In genomic region chr18:32081881-32082280, GRCh38 we compare ENCODE assay signal across 19 cellular contexts. TPM values are rescaled to one million over a fixed set of nuclear protein-coding genes. Genes with fewer than 3 reads are reported as not detected.
"Had no signal": no experiment of that assay in that cellular context is flagged by ENCODE, and none has a peak within 500 bp of the region (broad histone marks: within the 10 kb centered on the region; RNA-seq: fewer than 3 reads in every experiment).

No MANE protein-coding gene starts in this region.

- H3K4me3 Mint-ChIP-seq: activated CD4-positive, alpha-beta T cell treated with anti-CD3 and anti-CD28 coated beads, Interleukin-2, amount 10 ng/mL, durations not matched to agents 7 days and 5 days; activated naive CD4-positive, alpha-beta T cell treated with anti-CD3 and anti-CD28 coated beads, Interleukin-2, amount 10 ng/mL, durations not matched to agents 7 days and 5 days; activated T-cell treated with anti-CD3 and anti-CD28 coated beads, Interleukin-2, amount 50 U/mL, for 4 hours; dendritic cell treated with granulocyte-macrophage colony-stimulating factor and Interleukin-4, amounts not matched to agents 40 ng/mL and 50 ng/mL, for 4 days; memory B cell; neural crest cell had no signal

- H3K4me3 ChIP-seq: ascending aorta, left ventricle myocardium inferior, right atrium auricular region, transverse colon, uterus had no signal

- H3K27me3 Mint-ChIP-seq: dendritic cell treated with granulocyte-macrophage colony-stimulating factor and Interleukin-4, amounts not matched to agents 40 ng/mL and 50 ng/mL, for 4 days; memory B cell; progenitor cell of endocrine pancreas had no signal

- H3K9me3 Mint-ChIP-seq: activated CD4-positive, alpha-beta T cell treated with anti-CD3 and anti-CD28 coated beads, Interleukin-2, amount 10 ng/mL, durations not matched to agents 7 days and 5 days; activated naive CD4-positive, alpha-beta T cell treated with anti-CD3 and anti-CD28 coated beads, Interleukin-2, amount 10 ng/mL, durations not matched to agents 7 days and 5 days; activated T-cell treated with anti-CD3 and anti-CD28 coated beads, Interleukin-2, amount 50 U/mL, for 4 hours; dendritic cell treated with granulocyte-macrophage colony-stimulating factor and Interleukin-4, amounts not matched to agents 40 ng/mL and 50 ng/mL, for 4 days; memory B cell had no signal

- H3K36me3 Mint-ChIP-seq: memory B cell had no signal

- H3K36me3 ChIP-seq: ascending aorta, left ventricle myocardium inferior, right atrium auricular region, transverse colon, uterus had no signal

- H3K27ac Mint-ChIP-seq: activated CD4-positive, alpha-beta T cell treated with anti-CD3 and anti-CD28 coated beads, Interleukin-2, amount 10 ng/mL, durations not matched to agents 7 days and 5 days; activated naive CD4-positive, alpha-beta T cell treated with anti-CD3 and anti-CD28 coated beads, Interleukin-2, amount 10 ng/mL, durations not matched to agents 7 days and 5 days; dendritic cell treated with granulocyte-macrophage colony-stimulating factor and Interleukin-4, amounts not matched to agents 40 ng/mL and 50 ng/mL, for 4 days; memory B cell; progenitor cell of endocrine pancreas had no signal

- H3K9me3 ChIP-seq: ascending aorta, right atrium auricular region, transverse colon, uterus had no signal

- ATAC-seq: activated T-cell treated with anti-CD3 and anti-CD28 coated beads, Interleukin-2, amount 50 U/mL, for 4 hours; stimulated activated naive CD8-positive, alpha-beta T cell treated with anti-CD3 and anti-CD28 coated beads, Interleukin-15, Interleukin-2, amounts not matched to agents 100 U/mL and 50 U/mL, for 24 hours had no signal

- H3K4me1 ChIP-seq: ascending aorta, uterus had no signal

- H3K27ac ChIP-seq: ascending aorta, left ventricle myocardium inferior, right atrium auricular region, transverse colon, uterus had no signal

- H3K27me3 ChIP-seq: ascending aorta, right atrium auricular region, transverse colon, uterus had no signal

- FAIRE-seq: frontal cortex had no signal

- DNase-seq: activated CD4-positive, alpha-beta T cell treated with anti-CD3 and anti-CD28 coated beads, Interleukin-2, amount 10 ng/mL, durations not matched to agents 7 days and 5 days; activated CD8-positive, alpha-beta memory T cell treated with anti-CD3 and anti-CD28 coated beads, Interleukin-2, amount 50 U/mL, for 4 hours; activated naive CD4-positive, alpha-beta T cell treated with anti-CD3 and anti-CD28 coated beads, Interleukin-2, amount 10 ng/mL, durations not matched to agents 7 days and 5 days; activated T-cell treated with anti-CD3 and anti-CD28 coated beads, Interleukin-2, amount 50 U/mL, for 4 hours; effector memory CD4-positive, alpha-beta T cell; hypothalamus; left ventricle myocardium inferior; stimulated activated CD4-positive, alpha-beta T cell treated with anti-CD3 and anti-CD28 coated beads, Interleukin-2, amount 100 ng/mL, for 24 hours; stimulated activated naive CD8-positive, alpha-beta T cell treated with anti-CD3 and anti-CD28 coated beads, Interleukin-15, Interleukin-2, amounts not matched to agents 100 U/mL and 50 U/mL, for 24 hours; T1000; transverse colon; uterus had no signal

RNA-seq across cellular contexts. Expression of gene RNF138, which starts 9.8 kb away (rescaled TPM):
- total RNA-seq: ascending aorta had no signal
